In the genomic region with DNA sequence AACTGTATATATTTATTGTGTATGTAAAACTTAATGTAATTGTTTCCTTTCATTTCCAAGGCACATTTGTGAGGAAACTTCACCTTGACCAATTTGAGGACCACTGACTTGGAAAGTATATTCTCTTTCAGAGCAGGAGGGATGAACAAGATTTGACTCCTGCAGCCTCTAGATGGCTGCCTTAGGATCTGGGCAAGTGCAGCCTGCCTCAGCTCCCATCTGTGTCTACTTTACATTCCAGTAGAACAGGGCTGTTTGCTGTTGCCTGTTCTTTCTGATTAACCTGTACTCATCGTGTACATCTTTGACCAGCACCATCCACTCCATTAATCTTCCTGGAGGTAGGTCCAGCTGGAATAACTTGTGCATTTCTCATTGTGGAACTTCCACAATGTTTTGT, we compare ENCODE assay signal across 19 cellular contexts.
DNase-seq lines count a peak whose midpoint lies in the region; ATAC-seq, FAIRE-seq and TF ChIP-seq lines count a peak whose summit lies in the region.
"Had no signal": no experiment of that assay in that cellular context is flagged by ENCODE, and none has a peak within 500 bp of the region (broad histone marks: within the 10 kb centered on the region; RNA-seq: fewer than 3 reads in every experiment).

No MANE protein-coding gene starts in this region.

- H3K4me3 ChIP-seq in AG10803 (ENCODE audit: low read length) = no peak overlapping the region
- H3K4me3 ChIP-seq: A549; BLaER1 treated with 17β-estradiol and CSF1 and Interleukin-3, amounts not matched to agents 10 nM and 100 nM; GM23248 had no signal

- peaks cover 24% of the 10 kb centered on the region for H3K9me3 Mint-ChIP-seq in WTC11
- H3K9me3 Mint-ChIP-seq in activated T-helper 17 cell treated with anti-CD3 and anti-CD28 coated beads, Interleukin-2, amount 50 U/mL, for 72 hours = peaks cover 4% of the 10 kb centered on the region

- FAIRE-seq in HTR-8/SVneo (lab: Jason Lieb, UNC) = peak; percentile 59
- FAIRE-seq: A549, G401.6, GM12892, GM18507 had no signal

- DNase-seq in DMS 273 (lab: John Stamatoyannopoulos, UW; ENCODE audit: unreplicated experiment) = peak; percentile 18
- DNase-seq in DMS 273 treated with DMSO at 0.1 percent for 48 hours (lab: John Stamatoyannopoulos, UW) = no peak
- no peak for DNase-seq in AG10803 (ENCODE audit: low read depth)
- no peak for DNase-seq in HTR-8/SVneo (ENCODE audit: insufficient read length, low spot score)
- no peak for DNase-seq in WTC11 (ENCODE audit: low spot score)
- no peak for DNase-seq in activated CD4-positive, alpha-beta T cell treated with anti-CD3 and anti-CD28 coated beads, Interleukin-2, amount 50 U/mL, for 4 hours
- no peak for DNase-seq in substantia nigra (lab: John Stamatoyannopoulos, UW)
- DNase-seq: Calu3; CD8-positive, alpha-beta T cell; GM23248; HCEC 1CT had no signal

- H3K36me3 Mint-ChIP-seq in WTC11 = peaks cover 5% of the 10 kb centered on the region; the same call in 1 of the 2 replicates
- no peaks in the 10 kb centered on the region for H3K36me3 Mint-ChIP-seq in activated T-helper 17 cell treated with anti-CD3 and anti-CD28 coated beads, Interleukin-2, amount 50 U/mL, for 72 hours (ENCODE audit: low read depth)
- H3K36me3 Mint-ChIP-seq: CD8-positive, alpha-beta T cell had no signal

- H3K27ac Mint-ChIP-seq in WTC11 = no peak overlapping the region
- no peak overlapping the region for H3K27ac Mint-ChIP-seq in activated T-helper 17 cell treated with anti-CD3 and anti-CD28 coated beads, Interleukin-2, amount 50 U/mL, for 72 hours
- H3K27ac Mint-ChIP-seq: CD8-positive, alpha-beta T cell had no signal

- TF ChIP-seq CTCF in AG10803 (conservative IDR thresholded peaks at IDR 0.05; ENCODE audit: low read length) = 0 out of 2 replicates have a peak, but pooled peaks have one; percentile 16
- TF ChIP-seq CTCF in WTC11 (IDR thresholded peaks at IDR 0.05) = no peak

- H3K4me3 Mint-ChIP-seq in WTC11 = no peak overlapping the region
- no peak overlapping the region for H3K4me3 Mint-ChIP-seq in activated T-helper 17 cell treated with anti-CD3 and anti-CD28 coated beads, Interleukin-2, amount 50 U/mL, for 72 hours
- H3K4me3 Mint-ChIP-seq: B cell; CD8-positive, alpha-beta T cell had no signal

- POLR2A ChIA-PET in WTC11 (lab: Charles Lee) = no interaction called here

- no peaks in the 10 kb centered on the region; the same call in 1 of the 2 replicates for H3K27me3 Mint-ChIP-seq in WTC11 (ENCODE audit: low read depth)
- H3K27me3 Mint-ChIP-seq in activated T-helper 17 cell treated with anti-CD3 and anti-CD28 coated beads, Interleukin-2, amount 50 U/mL, for 72 hours = peaks cover 6% of the 10 kb centered on the region

- H3K4me1 Mint-ChIP-seq in WTC11 = peaks cover 4% of the 10 kb centered on the region
- no peaks in the 10 kb centered on the region for H3K4me1 Mint-ChIP-seq in activated T-helper 17 cell treated with anti-CD3 and anti-CD28 coated beads, Interleukin-2, amount 50 U/mL, for 72 hours
- H3K4me1 Mint-ChIP-seq: B cell had no signal

- CTCF ChIA-PET in WTC11 (lab: Charles Lee) = no interaction called here

- H3K27ac ChIP-seq in substantia nigra (ENCODE audit: low read depth, low read length, poor library complexity, severe bottlenecking) = no peak overlapping the region
- H3K27ac ChIP-seq: 22Rv1; A549; BLaER1 treated with 17β-estradiol and CSF1 and Interleukin-3, amounts not matched to agents 10 nM and 100 nM; GM23248 had no signal

- ATAC-seq in WTC11 = peak; percentile 56; the same call in 1 of the 2 replicates
- no peak for ATAC-seq in activated T-helper 17 cell treated with anti-CD3 and anti-CD28 coated beads, Interleukin-2, amount 50 U/mL, for 72 hours (replicated peaks)
- ATAC-seq: A549; CD8-positive, alpha-beta T cell had no signal

TF ChIP-seq in WTC11, 78 proteins besides CTCF, POLR2A, EP300 and RAD21 (continues in another document):
- TF ChIP-seq, protein P1, sequence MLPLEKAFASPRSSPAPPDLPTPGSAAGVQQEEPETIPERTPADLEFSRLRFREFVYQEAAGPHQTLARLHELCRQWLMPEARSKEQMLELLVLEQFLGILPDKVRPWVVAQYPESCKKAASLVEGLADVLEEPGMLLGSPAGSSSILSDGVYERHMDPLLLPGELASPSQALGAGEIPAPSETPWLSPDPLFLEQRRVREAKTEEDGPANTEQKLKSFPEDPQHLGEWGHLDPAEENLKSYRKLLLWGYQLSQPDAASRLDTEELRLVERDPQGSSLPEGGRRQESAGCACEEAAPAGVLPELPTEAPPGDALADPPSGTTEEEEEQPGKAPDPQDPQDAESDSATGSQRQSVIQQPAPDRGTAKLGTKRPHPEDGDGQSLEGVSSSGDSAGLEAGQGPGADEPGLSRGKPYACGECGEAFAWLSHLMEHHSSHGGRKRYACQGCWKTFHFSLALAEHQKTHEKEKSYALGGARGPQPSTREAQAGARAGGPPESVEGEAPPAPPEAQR (CRISPR knock-in tag; IDR thresholded peaks at IDR 0.05) = no peak
- TF ChIP-seq, protein P2, sequence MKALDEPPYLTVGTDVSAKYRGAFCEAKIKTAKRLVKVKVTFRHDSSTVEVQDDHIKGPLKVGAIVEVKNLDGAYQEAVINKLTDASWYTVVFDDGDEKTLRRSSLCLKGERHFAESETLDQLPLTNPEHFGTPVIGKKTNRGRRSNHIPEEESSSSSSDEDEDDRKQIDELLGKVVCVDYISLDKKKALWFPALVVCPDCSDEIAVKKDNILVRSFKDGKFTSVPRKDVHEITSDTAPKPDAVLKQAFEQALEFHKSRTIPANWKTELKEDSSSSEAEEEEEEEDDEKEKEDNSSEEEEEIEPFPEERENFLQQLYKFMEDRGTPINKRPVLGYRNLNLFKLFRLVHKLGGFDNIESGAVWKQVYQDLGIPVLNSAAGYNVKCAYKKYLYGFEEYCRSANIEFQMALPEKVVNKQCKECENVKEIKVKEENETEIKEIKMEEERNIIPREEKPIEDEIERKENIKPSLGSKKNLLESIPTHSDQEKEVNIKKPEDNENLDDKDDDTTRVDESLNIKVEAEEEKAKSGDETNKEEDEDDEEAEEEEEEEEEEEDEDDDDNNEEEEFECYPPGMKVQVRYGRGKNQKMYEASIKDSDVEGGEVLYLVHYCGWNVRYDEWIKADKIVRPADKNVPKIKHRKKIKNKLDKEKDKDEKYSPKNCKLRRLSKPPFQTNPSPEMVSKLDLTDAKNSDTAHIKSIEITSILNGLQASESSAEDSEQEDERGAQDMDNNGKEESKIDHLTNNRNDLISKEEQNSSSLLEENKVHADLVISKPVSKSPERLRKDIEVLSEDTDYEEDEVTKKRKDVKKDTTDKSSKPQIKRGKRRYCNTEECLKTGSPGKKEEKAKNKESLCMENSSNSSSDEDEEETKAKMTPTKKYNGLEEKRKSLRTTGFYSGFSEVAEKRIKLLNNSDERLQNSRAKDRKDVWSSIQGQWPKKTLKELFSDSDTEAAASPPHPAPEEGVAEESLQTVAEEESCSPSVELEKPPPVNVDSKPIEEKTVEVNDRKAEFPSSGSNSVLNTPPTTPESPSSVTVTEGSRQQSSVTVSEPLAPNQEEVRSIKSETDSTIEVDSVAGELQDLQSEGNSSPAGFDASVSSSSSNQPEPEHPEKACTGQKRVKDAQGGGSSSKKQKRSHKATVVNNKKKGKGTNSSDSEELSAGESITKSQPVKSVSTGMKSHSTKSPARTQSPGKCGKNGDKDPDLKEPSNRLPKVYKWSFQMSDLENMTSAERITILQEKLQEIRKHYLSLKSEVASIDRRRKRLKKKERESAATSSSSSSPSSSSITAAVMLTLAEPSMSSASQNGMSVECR (CRISPR knock-in tag; IDR thresholded peaks at IDR 0.05; ENCODE audit: borderline replicate concordance) = no peak
- TF ChIP-seq PRRX2 (CRISPR knock-in tag; IDR thresholded peaks at IDR 0.05) (no peak), GRHL2 (CRISPR knock-in tag; IDR thresholded peaks at IDR 0.05; ENCODE audit: insufficient replicate concordance, severe bottlenecking) (no peak), EMX1 (CRISPR knock-in tag; IDR thresholded peaks at IDR 0.05) (no peak), OVOL2 (CRISPR knock-in tag; IDR thresholded peaks at IDR 0.05; ENCODE audit: borderline replicate concordance) (no peak), ZNF121 (CRISPR knock-in tag; IDR thresholded peaks at IDR 0.05) (no peak), TEAD4 (CRISPR knock-in tag; IDR thresholded peaks at IDR 0.05) (no peak)
- TF ChIP-seq, protein P3, sequence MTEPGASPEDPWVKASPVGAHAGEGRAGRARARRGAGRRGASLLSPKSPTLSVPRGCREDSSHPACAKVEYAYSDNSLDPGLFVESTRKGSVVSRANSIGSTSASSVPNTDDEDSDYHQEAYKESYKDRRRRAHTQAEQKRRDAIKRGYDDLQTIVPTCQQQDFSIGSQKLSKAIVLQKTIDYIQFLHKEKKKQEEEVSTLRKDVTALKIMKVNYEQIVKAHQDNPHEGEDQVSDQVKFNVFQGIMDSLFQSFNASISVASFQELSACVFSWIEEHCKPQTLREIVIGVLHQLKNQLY (CRISPR knock-in tag; IDR thresholded peaks at IDR 0.05) = no peak
- TF ChIP-seq, protein P4, sequence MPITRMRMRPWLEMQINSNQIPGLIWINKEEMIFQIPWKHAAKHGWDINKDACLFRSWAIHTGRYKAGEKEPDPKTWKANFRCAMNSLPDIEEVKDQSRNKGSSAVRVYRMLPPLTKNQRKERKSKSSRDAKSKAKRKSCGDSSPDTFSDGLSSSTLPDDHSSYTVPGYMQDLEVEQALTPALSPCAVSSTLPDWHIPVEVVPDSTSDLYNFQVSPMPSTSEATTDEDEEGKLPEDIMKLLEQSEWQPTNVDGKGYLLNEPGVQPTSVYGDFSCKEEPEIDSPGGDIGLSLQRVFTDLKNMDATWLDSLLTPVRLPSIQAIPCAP (CRISPR knock-in tag; IDR thresholded peaks at IDR 0.05) = no peak
- TF ChIP-seq, protein P5, sequence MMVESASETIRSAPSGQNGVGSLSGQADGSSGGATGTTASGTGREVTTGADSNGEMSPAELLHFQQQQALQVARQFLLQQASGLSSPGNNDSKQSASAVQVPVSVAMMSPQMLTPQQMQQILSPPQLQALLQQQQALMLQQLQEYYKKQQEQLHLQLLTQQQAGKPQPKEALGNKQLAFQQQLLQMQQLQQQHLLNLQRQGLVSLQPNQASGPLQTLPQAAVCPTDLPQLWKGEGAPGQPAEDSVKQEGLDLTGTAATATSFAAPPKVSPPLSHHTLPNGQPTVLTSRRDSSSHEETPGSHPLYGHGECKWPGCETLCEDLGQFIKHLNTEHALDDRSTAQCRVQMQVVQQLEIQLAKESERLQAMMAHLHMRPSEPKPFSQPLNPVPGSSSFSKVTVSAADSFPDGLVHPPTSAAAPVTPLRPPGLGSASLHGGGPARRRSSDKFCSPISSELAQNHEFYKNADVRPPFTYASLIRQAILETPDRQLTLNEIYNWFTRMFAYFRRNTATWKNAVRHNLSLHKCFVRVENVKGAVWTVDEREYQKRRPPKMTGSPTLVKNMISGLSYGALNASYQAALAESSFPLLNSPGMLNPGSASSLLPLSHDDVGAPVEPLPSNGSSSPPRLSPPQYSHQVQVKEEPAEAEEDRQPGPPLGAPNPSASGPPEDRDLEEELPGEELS (CRISPR knock-in tag; IDR thresholded peaks at IDR 0.05) = no peak
